In the genomic region with DNA sequence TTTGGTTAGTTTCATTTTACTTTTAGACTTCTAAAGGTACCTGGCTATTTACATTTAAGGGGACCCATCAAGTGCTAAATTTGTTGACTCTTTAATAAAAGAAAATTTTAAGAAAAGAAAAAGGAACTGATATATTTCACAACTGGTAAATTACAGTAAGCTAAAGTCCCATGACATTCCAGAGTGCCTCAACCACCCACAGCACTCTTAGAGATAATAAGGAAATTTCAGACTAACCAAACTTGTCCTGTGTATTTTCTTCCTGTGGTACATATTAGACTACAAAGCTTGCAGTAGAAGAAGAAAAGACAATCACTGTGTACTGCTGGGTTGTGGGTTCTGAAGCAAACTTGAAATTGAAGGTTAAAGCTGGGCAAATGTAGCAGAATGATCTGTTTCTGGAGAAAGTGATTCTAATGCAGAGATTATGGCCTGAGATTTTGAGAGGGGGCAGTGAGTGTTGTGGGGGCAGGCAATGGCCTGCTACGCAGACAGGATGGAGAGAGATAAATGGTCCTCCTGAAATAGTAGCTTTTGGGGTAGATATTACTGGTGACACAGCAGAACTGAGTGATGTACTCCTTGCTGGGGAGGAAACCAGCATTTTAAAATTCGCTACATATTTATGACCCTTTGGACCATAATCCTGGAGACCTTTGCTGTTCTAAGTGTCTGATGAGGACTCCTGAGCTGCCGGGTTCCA, we compare ENCODE assay signal across 18 cellular contexts. TPM values are rescaled to one million over a fixed set of nuclear protein-coding genes. Genes with fewer than 3 reads are reported as not detected.
DNase-seq lines count a peak whose midpoint lies in the region; ATAC-seq and TF ChIP-seq lines count a peak whose summit lies in the region.
"Had no signal": no experiment of that assay in that cellular context is flagged by ENCODE, and none has a peak within 500 bp of the region (broad histone marks: within the 10 kb centered on the region; RNA-seq: fewer than 3 reads in every experiment).

No MANE protein-coding gene starts in this region.

- TF ChIP-seq CTCF in fibroblast of pulmonary artery (IDR thresholded peaks at IDR 0.05; ENCODE audit: low read length, missing control alignments) (no peak), mucosa of descending colon (IDR thresholded peaks at IDR 0.05) (no peak), upper lobe of left lung (IDR thresholded peaks at IDR 0.05) (no peak)

- ATAC-seq in left ventricle myocardium superior (peak; percentile 17), left cardiac atrium (no peak), mucosa of descending colon (peak; percentile 47), upper lobe of left lung (ENCODE audit: low FRiP score in 2 of 2) (no peak), GM18505 (IDR thresholded peaks at IDR 0.05; ENCODE audit: unreplicated experiment) (no peak)

- no peak for TF ChIP-seq EP300 in upper lobe of left lung (IDR thresholded peaks at IDR 0.05)

- intact Hi-C loops in left ventricle myocardium superior (cut with micrococcal nuclease) (no loop called here), left cardiac atrium (cut with DNase I) (no loop called here), mucosa of descending colon (cut with DNase I, micrococcal nuclease) (no loop called here)
- intact Hi-C loops in activated T-helper 1 cell treated with anti-CD3 and anti-CD28 coated beads, Interleukin-12 subunit alpha, Interleukin-12 subunit beta, Interleukin-2, Interleukin-4 antibody, amounts not matched to agents 30 ng/mL and 10 ng/mL and 1 ng/mL, durations not matched to agents 14 hours and 24 hours and 36 hours (cut with micrococcal nuclease), result no loop called here

- H3K27ac ChIP-seq in upper lobe of left lung, result peak overlapping the region in 3 of 4 donors; percentile 5 to 60 (median 52)

- H3K9me3 ChIP-seq in mucosa of descending colon (no peaks in the 10 kb centered on the region), upper lobe of left lung (no peaks in the 10 kb centered on the region)
- H3K9me3 ChIP-seq: HAP-1 had no signal

- H3K4me3 Mint-ChIP-seq in activated T-helper 1 cell treated with anti-CD3 and anti-CD28 coated beads, Interleukin-12 subunit alpha, Interleukin-12 subunit beta, Interleukin-2, Interleukin-4 antibody, amounts not matched to agents 30 ng/mL and 10 ng/mL and 1 ng/mL, durations not matched to agents 14 hours and 24 hours and 36 hours, result no peak overlapping the region

- H3K27me3 ChIP-seq in upper lobe of left lung, result no peaks in the 10 kb centered on the region

- no peaks in the 10 kb centered on the region for H3K27me3 Mint-ChIP-seq in activated T-helper 1 cell treated with anti-CD3 and anti-CD28 coated beads, Interleukin-12 subunit alpha, Interleukin-12 subunit beta, Interleukin-2, Interleukin-4 antibody, amounts not matched to agents 30 ng/mL and 10 ng/mL and 1 ng/mL, durations not matched to agents 14 hours and 24 hours and 36 hours (ENCODE audit: insufficient read depth)

- H3K27ac Mint-ChIP-seq in activated T-helper 1 cell treated with anti-CD3 and anti-CD28 coated beads, Interleukin-12 subunit alpha, Interleukin-12 subunit beta, Interleukin-2, Interleukin-4 antibody, amounts not matched to agents 30 ng/mL and 10 ng/mL and 1 ng/mL, durations not matched to agents 14 hours and 24 hours and 36 hours, result no peak overlapping the region

- no peak for DNase-seq in left ventricle myocardium superior
- no peak for DNase-seq in left cardiac atrium
- DNase-seq in fibroblast of pulmonary artery (ENCODE audit: low read depth), result peak; percentile 29
- no peak for DNase-seq in mucosa of descending colon
- DNase-seq in upper lobe of left lung, result no peak
- DNase-seq in activated T-helper 1 cell treated with anti-CD3 and anti-CD28 coated beads, Interleukin-12 subunit alpha, Interleukin-12 subunit beta, Interleukin-2, Interleukin-4 antibody, amounts not matched to agents 30 ng/mL and 10 ng/mL and 1 ng/mL, durations not matched to agents 14 hours and 24 hours and 36 hours (ENCODE audit: low spot score), result no peak
- DNase-seq in ecto neural progenitor cell (ENCODE audit: low spot score), result no peak
- DNase-seq: C1 segment of cervical spinal cord, COR-L47, DMS153, EL, NCI-H1092, NCI-H2107, NCI-H226, NCI-H526 had no signal

- peaks cover 6% of the 10 kb centered on the region for H3K4me1 Mint-ChIP-seq in activated T-helper 1 cell treated with anti-CD3 and anti-CD28 coated beads, Interleukin-12 subunit alpha, Interleukin-12 subunit beta, Interleukin-2, Interleukin-4 antibody, amounts not matched to agents 30 ng/mL and 10 ng/mL and 1 ng/mL, durations not matched to agents 14 hours and 24 hours and 36 hours (ENCODE audit: low read depth)

- peaks cover 2% of the 10 kb centered on the region for H3K36me3 Mint-ChIP-seq in activated T-helper 1 cell treated with anti-CD3 and anti-CD28 coated beads, Interleukin-12 subunit alpha, Interleukin-12 subunit beta, Interleukin-2, Interleukin-4 antibody, amounts not matched to agents 30 ng/mL and 10 ng/mL and 1 ng/mL, durations not matched to agents 14 hours and 24 hours and 36 hours (ENCODE audit: low read depth)

- H3K4me1 ChIP-seq in mucosa of descending colon (ENCODE audit: low read depth), result no peaks in the 10 kb centered on the region
- H3K4me1 ChIP-seq in upper lobe of left lung, result peaks cover 10 to 26% (median 18%) of the 10 kb centered on the region in 4 donors
- H3K4me1 ChIP-seq: HAP-1 had no signal

- WGBS in upper lobe of left lung, 2 donors, result 75 to 78% methylated on average over 3 of the region's 3 CpGs

- H3K9me3 Mint-ChIP-seq in activated T-helper 1 cell treated with anti-CD3 and anti-CD28 coated beads, Interleukin-12 subunit alpha, Interleukin-12 subunit beta, Interleukin-2, Interleukin-4 antibody, amounts not matched to agents 30 ng/mL and 10 ng/mL and 1 ng/mL, durations not matched to agents 14 hours and 24 hours and 36 hours, result no peaks in the 10 kb centered on the region

- TF ChIP-seq POLR2A in upper lobe of left lung (IDR thresholded peaks at IDR 0.05) (no peak), GM18505 (IDR thresholded peaks at IDR 0.05; ENCODE audit: borderline replicate concordance, extremely low read depth, insufficient read depth, insufficient read length) (no peak)

- H3K36me3 ChIP-seq in mucosa of descending colon (ENCODE audit: low read depth) (no peaks in the 10 kb centered on the region), upper lobe of left lung (no peaks in the 10 kb centered on the region)
- H3K36me3 ChIP-seq: HAP-1 had no signal

- no peak overlapping the region for H3K4me3 ChIP-seq in fibroblast of pulmonary artery (replicated peaks; ENCODE audit: low read depth, low read length)
- no peak overlapping the region for H3K4me3 ChIP-seq in mucosa of descending colon
- H3K4me3 ChIP-seq in upper lobe of left lung, result no peak overlapping the region
- H3K4me3 ChIP-seq: HAP-1 had no signal

RNA-seq across cellular contexts. Expression of a gene that starts 24.5 kb away (rescaled TPM):
- 34.3 TPM for total RNA-seq in left ventricle myocardium superior
- total RNA-seq in left cardiac atrium, result 10 to 100 TPM; 42.6 to 47.4 TPM
- total RNA-seq in mucosa of descending colon, result 10 to 100 TPM; 55.3 to 77.8 (median 59.4) TPM
- 100 to 1,000 TPM in 3 of 6 donors, 10 to 100 TPM in 3; 51.5 to 127 (median 106) TPM for total RNA-seq in upper lobe of left lung
- total RNA-seq in activated T-helper 1 cell treated with anti-CD3 and anti-CD28 coated beads, Interleukin-12 subunit alpha, Interleukin-12 subunit beta, Interleukin-2, Interleukin-4 antibody, amounts not matched to agents 30 ng/mL and 10 ng/mL and 1 ng/mL, durations not matched to agents 14 hours and 24 hours and 36 hours, result 21.2 and 26.0 TPM in 2 replicates

RNA-seq across cellular contexts. Expression of a gene that starts 45.1 kb away (rescaled TPM):
- total RNA-seq in left ventricle myocardium superior (14.6 TPM), left cardiac atrium (100 to 1,000 TPM in 1 of 2 donors, 10 to 100 TPM in 1; 44.8 to 117 TPM), mucosa of descending colon (10 to 100 TPM; 42.7 to 72.0 (median 43.8) TPM), upper lobe of left lung (10 to 100 TPM in 5 of 6 donors, 1 to 10 TPM in 1; 7.0 to 44.6 (median 27.7) TPM)
- not detected in 2 replicates for total RNA-seq in activated T-helper 1 cell treated with anti-CD3 and anti-CD28 coated beads, Interleukin-12 subunit alpha, Interleukin-12 subunit beta, Interleukin-2, Interleukin-4 antibody, amounts not matched to agents 30 ng/mL and 10 ng/mL and 1 ng/mL, durations not matched to agents 14 hours and 24 hours and 36 hours
- total RNA-seq: OCI-LY7 had no signal

Comparison
In these comparisons a context has a peak if more than half of its experiments do, and no peak if none do; other contexts are left out.
1. ATAC-seq: peak in left ventricle myocardium superior (single experiment) and mucosa of descending colon (single experiment); none in left cardiac atrium (0 of 2), upper lobe of left lung (0 of 2) and GM18505 (single experiment).